ENCODE assay signal across 9 cellular contexts in the genomic region with DNA sequence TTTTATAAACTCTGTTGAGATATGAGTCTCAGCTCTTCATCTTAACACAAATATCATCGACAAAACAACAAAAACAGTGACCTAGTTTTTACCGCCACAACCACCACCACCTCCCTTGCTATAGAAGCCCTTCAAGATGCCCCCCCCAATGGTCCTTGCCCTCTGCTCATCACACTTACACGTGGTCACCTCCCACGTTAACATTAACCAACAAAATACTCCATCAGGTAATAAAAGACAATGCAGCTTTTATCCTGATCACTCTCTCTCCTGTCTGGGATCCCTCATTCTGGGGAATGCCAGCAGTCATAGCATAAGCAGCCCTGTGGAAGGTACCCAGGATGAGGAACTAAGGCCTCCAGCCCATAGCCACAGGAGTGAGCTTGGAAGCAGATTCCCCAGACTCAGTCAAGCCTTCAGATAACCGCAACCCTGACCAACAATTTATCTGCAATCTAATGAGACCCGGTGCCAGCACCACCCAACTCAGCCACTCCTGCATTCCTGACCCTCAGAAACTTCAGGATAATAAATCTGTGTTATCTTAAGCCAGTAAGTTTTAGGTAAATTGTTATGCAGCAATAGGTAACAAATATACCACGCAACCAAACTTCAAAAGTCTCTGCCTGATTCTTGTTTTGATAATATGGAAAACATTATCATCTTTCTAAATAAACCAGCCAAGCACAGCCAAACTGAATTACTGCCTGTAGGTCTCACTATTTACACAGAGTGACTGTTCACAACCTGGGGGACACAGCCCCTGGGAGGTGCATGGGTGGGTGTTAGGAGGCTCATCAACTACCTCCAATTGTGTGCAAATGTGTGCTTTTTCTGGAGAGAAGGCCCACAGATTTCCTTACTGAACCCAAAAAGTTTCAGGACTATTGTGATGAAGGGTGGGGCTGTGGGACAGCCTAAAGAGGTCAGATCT. TPM values are rescaled to one million over a fixed set of nuclear protein-coding genes. Genes with fewer than 3 reads are reported as not detected.
DNase-seq lines count a peak whose midpoint lies in the region; ATAC-seq and TF ChIP-seq lines count a peak whose summit lies in the region.
"Had no signal": no experiment of that assay in that cellular context is flagged by ENCODE, and none has a peak within 500 bp of the region (broad histone marks: within the 10 kb centered on the region; RNA-seq: fewer than 3 reads in every experiment).

No MANE protein-coding gene starts in this region.

- H3K36me3 ChIP-seq in Caco-2 (ENCODE audit: control insufficient read depth, insufficient read depth, low read length) = no peaks in the 10 kb centered on the region
- H3K36me3 ChIP-seq in PC-9 (ENCODE audit: low read depth) = peaks cover 31% of the 10 kb centered on the region
- no peaks in the 10 kb centered on the region for H3K36me3 ChIP-seq in prostate gland

- DNase-seq in Caco-2 (peak; percentile 30 to 55), PC-9 (peak; percentile 78 to 92), endothelial cell (ENCODE audit: low spot score) (no peak), prostate gland (ENCODE audit: low spot score) (no peak), amniotic stem cell (lab: John Stamatoyannopoulos, UW) (no peak)
- no peak for DNase-seq in activated CD4-positive, alpha-beta T cell treated with anti-CD3 and anti-CD28 coated beads for 4 hours
- DNase-seq: NCI-H2029 treated with DMSO at 0.1 percent for 48 hours had no signal

- 69% methylated on average over 7 of the region's 7 CpGs for WGBS in prostate gland

- BruUV-seq in Caco-2 (replicated peaks; lab: Mats Ljungman, UMichigan) (no TSS peak), PC-9 (replicated peaks; lab: Mats Ljungman, UMichigan) (no TSS peak)

- H3K27ac Mint-ChIP-seq in Caco-2 (ENCODE audit: unreplicated experiment) (peak overlapping the region; percentile 77), endothelial cell (ENCODE audit: unreplicated experiment) (peak overlapping the region; percentile 75)

- peak overlapping the region; percentile 20 for H3K4me3 Mint-ChIP-seq in Caco-2 (ENCODE audit: unreplicated experiment)
- H3K4me3 Mint-ChIP-seq in endothelial cell (ENCODE audit: unreplicated experiment) = peak overlapping the region; percentile 97

- H3K4me2 ChIP-seq in PC-9 = peak overlapping the region; percentile 99

- peaks cover 39% of the 10 kb centered on the region for H3K4me1 Mint-ChIP-seq in Caco-2 (ENCODE audit: low read depth, unreplicated experiment)
- peaks cover 78% of the 10 kb centered on the region for H3K4me1 Mint-ChIP-seq in endothelial cell (ENCODE audit: unreplicated experiment)

- H3K9me3 Mint-ChIP-seq in Caco-2 (ENCODE audit: unreplicated experiment) = no peaks in the 10 kb centered on the region
- no peaks in the 10 kb centered on the region for H3K9me3 Mint-ChIP-seq in endothelial cell (ENCODE audit: unreplicated experiment)

- intact Hi-C loops in Caco-2 (cut with micrococcal nuclease; ENCODE audit: unreplicated experiment) = no loop called here
- intact Hi-C loops in PC-9 (cut with micrococcal nuclease; ENCODE audit: unreplicated experiment) = loop anchor here (1.0 kb wide), 4 partner anchors 40 to 58 kb away; no protein-coding TSS in a partner anchor
- intact Hi-C loops in prostate gland (cut with DNase I) = no loop called here

- H4K20me1 ChIP-seq in PC-9 (ENCODE audit: insufficient read depth) = peaks cover 4% of the 10 kb centered on the region; the same call in 1 of the 2 replicates

- POLR2A ChIA-PET in Caco-2 (lab: Charles Lee) (no interaction called here), PC-9 (lab: Charles Lee; ENCODE audit: unreplicated experiment) (interaction anchor here (0.6 to 0.9 kb wide), 4 partner anchors 13 to 536 kb away, joined by 4 to 12 read pairs (median 9); no protein-coding TSS in a partner anchor)

- no peak overlapping the region for H3K4me3 ChIP-seq in Caco-2 (ENCODE audit: low read depth, low read length)
- H3K4me3 ChIP-seq in PC-9 = peak overlapping the region; percentile 85; the same call in 1 of the 2 replicates
- H3K4me3 ChIP-seq in prostate gland = no peak overlapping the region

- CTCF ChIA-PET in Caco-2 (lab: Charles Lee) (no interaction called here), PC-9 (lab: Charles Lee) (interaction anchor here (0.5 to 0.7 kb wide), 3 partner anchors 34 to 64 kb away, joined by 3 to 18 read pairs (median 4); no protein-coding TSS in a partner anchor)

- peaks cover 53% of the 10 kb centered on the region for H3K4me1 ChIP-seq in Caco-2
- H3K4me1 ChIP-seq in PC-9 (replicated peaks; ENCODE audit: insufficient read depth) = peaks cover 68% of the 10 kb centered on the region
- H3K4me1 ChIP-seq in prostate gland (replicated peaks) = no peaks in the 10 kb centered on the region

- no peak for TF ChIP-seq POLR2A in prostate gland (IDR thresholded peaks at IDR 0.05)

- H3K27ac ChIP-seq in PC-9 (peak overlapping the region; percentile 94), prostate gland (peak overlapping the region; percentile 4 to 58)

- no peaks in the 10 kb centered on the region for H3K9me2 ChIP-seq in PC-9 (ENCODE audit: insufficient read depth)

- H3K36me3 Mint-ChIP-seq in Caco-2 (ENCODE audit: insufficient read depth, unreplicated experiment) (no peaks in the 10 kb centered on the region), endothelial cell (ENCODE audit: low read depth, unreplicated experiment) (peaks cover 70% of the 10 kb centered on the region)

- H3F3A ChIP-seq in PC-9 (ENCODE audit: insufficient read depth, low read depth) = peaks cover 88% of the 10 kb centered on the region

- TF ChIP-seq CTCF in Caco-2 (IDR thresholded peaks at IDR 0.05; ENCODE audit: insufficient read depth in 1 of 2, low read depth in 1 of 2, low read length in 1 of 2, severe bottlenecking in 1 of 2, unreplicated experiment in 1 of 2) (no peak), PC-9 (conservative IDR thresholded peaks at IDR 0.05) (no peak), endothelial cell (IDR thresholded peaks at IDR 0.05; ENCODE audit: unreplicated experiment) (no peak), prostate gland (IDR thresholded peaks at IDR 0.05) (no peak)

- H2AFZ ChIP-seq in PC-9 = no peak overlapping the region

- no peaks in the 10 kb centered on the region for H3K9me3 ChIP-seq in Caco-2
- no peaks in the 10 kb centered on the region for H3K9me3 ChIP-seq in PC-9 (ENCODE audit: insufficient read depth, low read depth)
- H3K9me3 ChIP-seq in prostate gland = no peaks in the 10 kb centered on the region

- H3K79me2 ChIP-seq in PC-9 (ENCODE audit: low read depth) = peaks cover 69% of the 10 kb centered on the region

- H3K27me3 ChIP-seq in Caco-2 (replicated peaks; ENCODE audit: control insufficient read depth, insufficient read depth, low read length) (no peaks in the 10 kb centered on the region), PC-9 (ENCODE audit: insufficient read depth, low read depth) (no peaks in the 10 kb centered on the region), prostate gland (replicated peaks; ENCODE audit: insufficient read depth) (no peaks in the 10 kb centered on the region)

- ATAC-seq in HG02852 (IDR thresholded peaks at IDR 0.05; ENCODE audit: unreplicated experiment) (no peak), HG03460 (IDR thresholded peaks at IDR 0.05; ENCODE audit: unreplicated experiment) (no peak)

- H3K27me3 Mint-ChIP-seq in Caco-2 (ENCODE audit: insufficient read depth, unreplicated experiment) (no peaks in the 10 kb centered on the region), endothelial cell (ENCODE audit: unreplicated experiment) (peaks cover 23% of the 10 kb centered on the region)

RNA-seq across cellular contexts. Expression of a gene that starts 6.1 kb away (rescaled TPM):
- total RNA-seq in Caco-2 (2022) (4.0 and 4.7 TPM in 2 replicates), PC-9 (2021) (0.80 and 1.5 TPM in 2 replicates), endothelial cell (ENCODE audit: unreplicated experiment) (844 TPM), prostate gland (10 to 100 TPM; 22.0 to 57.9 TPM)

Comparison
In these comparisons a context has a peak if more than half of its experiments do, and no peak if none do; other contexts are left out.
1. DNase-seq: peak in Caco-2 (2 of 2) and PC-9 (2 of 2); none in endothelial cell (single experiment), prostate gland (single experiment), amniotic stem cell (single experiment) and activated CD4-positive, alpha-beta T cell treated with anti-CD3 and anti-CD28 coated beads for 4 hours (0 of 2).
2. RNA of a gene that starts 6.1 kb away (total RNA-seq): 844 TPM in endothelial cell (single experiment); 22.0 to 57.9 TPM in prostate gland, 4.0 to 4.7 TPM in Caco-2 and 0.80 to 1.5 TPM in PC-9; every median in the first group is over 10 times any median in the second.